In the genomic region with DNA sequence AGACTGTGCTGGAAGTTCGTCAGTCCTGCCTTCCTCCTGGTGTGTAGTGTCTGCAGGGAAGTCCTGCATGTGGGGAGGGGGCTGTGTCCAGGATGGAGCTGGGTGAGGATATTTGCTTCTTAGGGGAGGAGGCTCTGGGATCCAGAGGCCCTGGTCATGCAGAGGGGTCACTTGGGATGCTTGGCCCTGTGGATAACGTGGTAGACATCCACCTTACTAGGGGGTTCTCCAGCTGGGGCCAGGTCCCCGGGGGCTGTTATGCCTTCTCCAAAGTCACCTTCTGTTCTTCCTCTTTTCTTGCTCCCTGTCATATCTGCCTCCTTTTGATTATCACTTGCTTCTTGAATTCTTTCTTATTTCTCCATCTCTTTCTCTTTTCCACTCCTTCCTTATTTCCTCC, we compare ENCODE assay signal across 32 cellular contexts. TPM values are rescaled to one million over a fixed set of nuclear protein-coding genes. Genes with fewer than 3 reads are reported as not detected.
"Had no signal": no experiment of that assay in that cellular context is flagged by ENCODE, and none has a peak within 500 bp of the region (broad histone marks: within the 10 kb centered on the region; RNA-seq: fewer than 3 reads in every experiment).

No MANE protein-coding gene starts in this region.

- H3K27ac ChIP-seq: colonic mucosa, coronary artery, dorsolateral prefrontal cortex, epithelial cell of prostate, esophagus muscularis mucosa, esophagus squamous epithelium, foreskin keratinocyte, gastrocnemius medialis, gastroesophageal sphincter, heart left ventricle, heart right ventricle had no signal

- ATAC-seq: effector memory CD8-positive, alpha-beta T cell; esophagus mucosa; foreskin keratinocyte; gastrocnemius medialis; gastroesophageal sphincter; heart left ventricle had no signal

- H3K4me1 ChIP-seq: colonic mucosa, foreskin keratinocyte, gastrocnemius medialis had no signal

- H3K4me1 Mint-ChIP-seq: endodermal cell had no signal

- H3K27me3 ChIP-seq: colonic mucosa, dorsolateral prefrontal cortex, foreskin keratinocyte, gastrocnemius medialis had no signal

- H3K36me3 ChIP-seq: colonic mucosa, esophagus muscularis mucosa, esophagus squamous epithelium, gastrocnemius medialis, gastroesophageal sphincter, heart left ventricle, heart right ventricle had no signal

- H3K9me3 ChIP-seq: colonic mucosa, esophagus muscularis mucosa, esophagus squamous epithelium, gastrocnemius medialis, gastroesophageal sphincter, heart left ventricle, heart right ventricle had no signal

- H3K27ac Mint-ChIP-seq: dendritic cell treated with granulocyte-macrophage colony-stimulating factor and Interleukin-4, amounts not matched to agents 40 ng/mL and 50 ng/mL, for 4 days; effector memory CD8-positive, alpha-beta T cell; endodermal cell had no signal

- H3K9me3 Mint-ChIP-seq: dendritic cell treated with granulocyte-macrophage colony-stimulating factor and Interleukin-4, amounts not matched to agents 40 ng/mL and 50 ng/mL, for 4 days; effector memory CD8-positive, alpha-beta T cell; endodermal cell had no signal

- H3K4me3 ChIP-seq: colonic mucosa, coronary artery, dorsolateral prefrontal cortex, esophagus muscularis mucosa, esophagus squamous epithelium, gastrocnemius medialis, gastroesophageal sphincter, heart left ventricle, heart right ventricle had no signal

- H3K4me3 Mint-ChIP-seq: dendritic cell treated with granulocyte-macrophage colony-stimulating factor and Interleukin-4, amounts not matched to agents 40 ng/mL and 50 ng/mL, for 4 days; effector memory CD8-positive, alpha-beta T cell; endodermal cell had no signal

- DNase-seq: colonic mucosa; cortex of kidney; dermis blood vessel endothelial cell; dorsolateral prefrontal cortex; effector CD4-positive, alpha-beta T cell; effector CD8-positive, alpha-beta T cell; effector memory CD4-positive, alpha-beta T cell; effector memory CD8-positive, alpha-beta T cell; endodermal cell; erythroblast; esophagus squamous epithelium; foreskin fibroblast; foreskin keratinocyte; foreskin melanocyte; gastrocnemius medialis; glutamatergic neuron; heart left ventricle; heart right ventricle had no signal

- FAIRE-seq: colon, endometrium, endothelial cell of umbilical vein, frontal cortex had no signal

RNA-seq across cellular contexts. Expression of a gene that starts 43.8 kb away (rescaled TPM):
- total RNA-seq: dermis blood vessel endothelial cell, endothelial cell of umbilical vein, epithelial cell of proximal tubule, esophagus mucosa, fibroblast of lung, fibroblast of villous mesenchyme, gastrocnemius medialis, glomerular endothelial cell had no signal
- polyA plus RNA-seq: endothelial cell of umbilical vein, fibroblast of lung, foreskin keratinocyte, heart left ventricle, heart right ventricle had no signal
